ENCODE assay signal across 9 cellular contexts in genomic region chr20:32439132-32439829, GRCh38.
DNase-seq lines count a peak whose midpoint lies in the region; ATAC-seq and TF ChIP-seq lines count a peak whose summit lies in the region.
"Had no signal": no experiment of that assay in that cellular context is flagged by ENCODE, and none has a peak within 500 bp of the region (broad histone marks: within the 10 kb centered on the region; RNA-seq: fewer than 3 reads in every experiment).

No MANE protein-coding gene starts in this region.

- TF ChIP-seq CTCF in left ventricle myocardium inferior (IDR thresholded peaks at IDR 0.05; ENCODE audit: borderline replicate concordance) (no peak), liver (IDR thresholded peaks at IDR 0.05; ENCODE audit: low read depth, low read length, missing input control) (peak; percentile 4), transverse colon (IDR thresholded peaks at IDR 0.05) (no peak)

- no peak overlapping the region for H3K27ac ChIP-seq in left ventricle myocardium inferior (replicated peaks)
- H3K27ac ChIP-seq in liver (ENCODE audit: low read depth in 1 of 2, low read length in 2 of 2): no peak overlapping the region
- H3K27ac ChIP-seq in transverse colon: no peak overlapping the region

- no peak overlapping the region for H3K4me3 ChIP-seq in left ventricle myocardium inferior
- no peak overlapping the region for H3K4me3 ChIP-seq in liver (ENCODE audit: low read depth in 1 of 3, low read length in 3 of 3)
- H3K4me3 ChIP-seq in transverse colon: no peak overlapping the region

- H3K4me1 ChIP-seq in left ventricle myocardium inferior: peaks cover 2% of the 10 kb centered on the region
- peaks cover 4 to 42% (median 26%) of the 10 kb centered on the region in 4 donors for H3K4me1 ChIP-seq in liver (ENCODE audit: control insufficient read depth in 4 of 4, insufficient read depth in 4 of 4, low read length in 3 of 4)
- no peaks in the 10 kb centered on the region for H3K4me1 ChIP-seq in transverse colon

- H3K9me3 ChIP-seq in left ventricle myocardium inferior (replicated peaks) (no peaks in the 10 kb centered on the region), liver (ENCODE audit: control insufficient read depth in 4 of 4, low read length in 3 of 4) (no peaks in the 10 kb centered on the region), transverse colon (no peaks in the 10 kb centered on the region)

- H3K27me3 ChIP-seq in left ventricle myocardium inferior (ENCODE audit: low read depth): no peaks in the 10 kb centered on the region
- H3K27me3 ChIP-seq in liver (ENCODE audit: control insufficient read depth in 4 of 4, insufficient read depth in 4 of 4, low read length in 3 of 4): no peaks in the 10 kb centered on the region
- H3K27me3 ChIP-seq in transverse colon: no peaks in the 10 kb centered on the region

- peaks cover 62% of the 10 kb centered on the region for H3K36me3 ChIP-seq in left ventricle myocardium inferior
- peaks cover 0 to 37% (median 29%) of the 10 kb centered on the region in 4 donors for H3K36me3 ChIP-seq in liver (ENCODE audit: control insufficient read depth in 4 of 4, insufficient read depth in 3 of 4, low read depth in 1 of 4, low read length in 3 of 4)
- peaks cover 0 to 43% (median 21%) of the 10 kb centered on the region in 4 donors for H3K36me3 ChIP-seq in transverse colon

- ATAC-seq in left cardiac atrium (peak; percentile 22 to 35), HG03442 (IDR thresholded peaks at IDR 0.05; ENCODE audit: unreplicated experiment) (no peak)

- 85% methylated on average over 11 of the region's 11 CpGs for WGBS in liver
- 85 to 87% methylated on average over 5 to 11 of the region's 11 CpGs for WGBS in transverse colon (ENCODE audit: low coverage in 1 of 2), 2 donors

- peak in 1 of 2 donors; percentile 54 for TF ChIP-seq RAD21 in liver (IDR thresholded peaks at IDR 0.05)

- in situ Hi-C loops in transverse colon (cut with MboI; ENCODE audit: low pct_ligation_motif_present in 1 of 4, low pct_unique_long_range_greater_than_20kb in 1 of 4, low sequenced_read_pairs in 3 of 4): no loop called here

- no peak overlapping the region for H3K9ac ChIP-seq in liver (ENCODE audit: low read depth in 1 of 2, low read length in 2 of 2)

- TF ChIP-seq EP300 in transverse colon (IDR thresholded peaks at IDR 0.05; ENCODE audit: low read depth): no peak

- DNase-seq in left cardiac atrium (no peak), left ventricle myocardium inferior (no peak), transverse colon (peak; percentile 5), NCI-H345 (lab: John Stamatoyannopoulos, UW) (no peak), HuH-7.5 (ENCODE audit: low spot score) (no peak)
- DNase-seq in activated T-cell treated with anti-CD3 and anti-CD28 coated beads, Interleukin-2, amount 50 U/mL, for 48 hours: peak; percentile 63 to 67
- DNase-seq: NCI-H2029 treated with DMSO at 0.1 percent for 48 hours had no signal

- intact Hi-C loops in left cardiac atrium (cut with DNase I): no loop called here
- intact Hi-C loops in left ventricle myocardium inferior (cut with micrococcal nuclease): no loop called here
- intact Hi-C loops in transverse colon (cut with DNase I; ENCODE audit: low total_unique reads): no loop called here

- no peak for TF ChIP-seq POLR2A in transverse colon (IDR thresholded peaks at IDR 0.05)

TF ChIP-seq in liver, 16 proteins besides CTCF, POLR2A, EP300 and RAD21:
- TF ChIP-seq MAX (IDR thresholded peaks at IDR 0.05) (no peak), SP1 (IDR thresholded peaks at IDR 0.05) (no peak), ATF3 (IDR thresholded peaks at IDR 0.05) (no peak), JUND (IDR thresholded peaks at IDR 0.05) (no peak), HNF4G (IDR thresholded peaks at IDR 0.05) (no peak), HNF4A (conservative IDR thresholded peaks at IDR 0.05) (no peak), EGR1 (IDR thresholded peaks at IDR 0.05; ENCODE audit: low read depth in 2 of 2) (no peak), GABPA (IDR thresholded peaks at IDR 0.05 in 1 of 2, conservative IDR thresholded peaks at IDR 0.05 in 1 of 2) (no peak), FOXA2 (IDR thresholded peaks at IDR 0.05) (no peak), FOXA1 (IDR thresholded peaks at IDR 0.05) (no peak), YY1 (IDR thresholded peaks at IDR 0.05) (no peak)
TF ChIP-seq in liver: peak in this region for 0.

Comparison
In these comparisons a context has a peak if more than half of its experiments do, and no peak if none do; other contexts are left out.
1. DNase-seq: peak in activated T-cell treated with anti-CD3 and anti-CD28 coated beads, Interleukin-2, amount 50 U/mL, for 48 hours (2 of 2) and transverse colon (single experiment); none in left cardiac atrium (single experiment), left ventricle myocardium inferior (single experiment), NCI-H345 (single experiment) and HuH-7.5 (single experiment).